Comparison of ENCODE assay signal across 8 cellular contexts in the genomic region with DNA sequence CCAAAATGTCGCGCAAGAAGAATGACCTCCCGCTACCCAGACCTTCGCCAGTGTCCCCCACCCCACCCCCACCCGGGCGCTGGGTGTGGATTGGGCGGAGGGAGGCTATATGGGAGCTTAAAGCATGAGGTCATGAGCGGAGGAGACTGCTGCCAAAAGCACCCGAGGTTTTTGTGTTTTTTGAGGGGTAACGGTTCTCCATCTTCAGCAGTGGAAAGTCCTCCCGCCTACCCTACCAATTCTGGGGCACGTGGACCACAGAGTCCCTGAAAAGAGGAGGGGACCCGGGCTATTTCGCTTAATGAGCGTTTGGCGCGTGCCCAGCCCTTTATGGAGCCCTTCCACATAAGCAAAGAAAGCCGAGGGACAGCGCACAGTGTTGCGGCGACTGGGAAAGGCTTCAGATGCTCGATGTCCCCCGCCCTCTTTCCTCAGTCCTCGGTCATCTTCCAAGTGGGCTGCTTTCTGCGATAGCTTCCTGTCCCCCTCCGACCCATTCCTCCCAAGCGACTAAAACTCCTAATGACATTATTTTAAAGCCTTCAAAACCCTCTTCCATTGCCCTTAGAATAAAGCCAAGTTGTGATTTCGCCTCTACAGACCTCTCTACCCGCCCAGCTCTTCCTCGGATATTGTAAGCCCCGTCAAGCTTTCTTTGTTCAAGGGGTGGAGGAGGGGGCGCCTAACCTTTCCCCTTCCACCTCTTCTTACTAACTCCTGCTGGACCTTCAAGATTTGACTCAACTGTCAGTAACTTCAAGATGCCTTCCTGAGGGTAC. TPM values are rescaled to one million over a fixed set of nuclear protein-coding genes. Genes with fewer than 3 reads are reported as not detected.
DNase-seq lines count a peak whose midpoint lies in the region; ATAC-seq and TF ChIP-seq lines count a peak whose summit lies in the region.

No MANE protein-coding gene starts in this region.

- POLR2A ChIA-PET in AG04450 (lab: Yijun Ruan, JAX): interaction anchor here (0.6 to 2.8 kb wide), 5 partner anchors 12 to 323 kb away, joined by 4 to 19 read pairs (median 5); no protein-coding TSS in a partner anchor

- WGBS in GM23248 (ENCODE audit: low coverage in 1 of 2, low lambda C conversion rate in 2 of 2, missing lambda C conversion rate in 2 of 2), 2 experiments: 1 to 4% methylated on average over 32 of the region's 32 CpGs

- no peak for DNase-seq in AG04450 (ENCODE audit: low read depth, low spot score)
- DNase-seq in GM23248: peak; percentile 85
- no peak for DNase-seq in epithelial cell of prostate (ENCODE audit: low read depth, low spot score)
- DNase-seq in naive B cell: no peak
- no peak for DNase-seq in NCI-H2107 (lab: John Stamatoyannopoulos, UW)
- no peak for DNase-seq in NCI-H2196 treated with DMSO at 0.1 percent for 48 hours (lab: John Stamatoyannopoulos, UW; ENCODE audit: unreplicated experiment)
- no peak for DNase-seq in NOMO-1 treated with dmso at 0.1 percent for 144 hours (lab: John Stamatoyannopoulos, UW; ENCODE audit: unreplicated experiment)

- H3K27ac Mint-ChIP-seq in naive B cell: peak overlapping the region in 2 of 6 donors; percentile 51 to 57

- H3K27me3 ChIP-seq in AG04450 (ENCODE audit: control insufficient read depth, insufficient read depth, low read length) (no peaks in the 10 kb centered on the region), GM23248 (replicated peaks; ENCODE audit: insufficient read depth) (no peaks in the 10 kb centered on the region), SU-DHL-6 (ENCODE audit: low read length) (no peaks in the 10 kb centered on the region)

- in situ Hi-C loops in GM23248 (cut with MboI): no loop called here

- H3K4me3 Mint-ChIP-seq in naive B cell: peak overlapping the region; percentile 61 to 95 (median 84)

- peak in 1 of 2 donors; percentile 17 for ATAC-seq in naive B cell (ENCODE audit: low read depth in 2 of 2)

- H3K9me3 Mint-ChIP-seq in naive B cell: no peaks in the 10 kb centered on the region

- peaks cover 15% of the 10 kb centered on the region for H3K4me1 ChIP-seq in GM23248 (ENCODE audit: insufficient read depth)

- H3K9me3 ChIP-seq in AG04450 (ENCODE audit: control insufficient read depth, insufficient read depth, low read length) (no peaks in the 10 kb centered on the region; the same call in 1 of the 2 replicates), GM23248 (ENCODE audit: low read depth) (no peaks in the 10 kb centered on the region), SU-DHL-6 (ENCODE audit: insufficient read depth, low read length) (no peaks in the 10 kb centered on the region)

- H3K79me2 ChIP-seq in GM23248 (ENCODE audit: insufficient read depth) (peaks cover 30% of the 10 kb centered on the region), SU-DHL-6 (ENCODE audit: insufficient read depth, low read length) (no peaks in the 10 kb centered on the region)

- H3K27ac ChIP-seq in AG04450 (ENCODE audit: low read depth, low read length): peak overlapping the region; percentile 68
- H3K27ac ChIP-seq in GM23248: peak overlapping the region; percentile 69
- no peak overlapping the region for H3K27ac ChIP-seq in SU-DHL-6 (ENCODE audit: low read depth, low read length)
- peak overlapping the region; percentile 64 for H3K27ac ChIP-seq in epithelial cell of prostate

- H3K4me2 ChIP-seq in GM23248 (ENCODE audit: unreplicated experiment) (peak overlapping the region; percentile 93), SU-DHL-6 (ENCODE audit: low read depth, low read length, poor library complexity, severe bottlenecking) (peak overlapping the region; percentile 94)

- H3F3A ChIP-seq in GM23248 (ENCODE audit: insufficient read depth) (no peaks in the 10 kb centered on the region; the same call in none of the 2 replicates), SU-DHL-6 (ENCODE audit: insufficient read depth) (peaks cover 18% of the 10 kb centered on the region; the same call in 1 of the 2 replicates)

- H3K4me3 ChIP-seq in AG04450 (ENCODE audit: low read depth, low read length): peak overlapping the region; percentile 88
- peak overlapping the region; percentile 89 for H3K4me3 ChIP-seq in GM23248
- no peak overlapping the region for H3K4me3 ChIP-seq in SU-DHL-6 (ENCODE audit: insufficient read depth, low read length, poor library complexity, severe bottlenecking)

- H3K36me3 Mint-ChIP-seq in naive B cell: no peaks in the 10 kb centered on the region

- no peaks in the 10 kb centered on the region for H3K9me2 ChIP-seq in GM23248 (ENCODE audit: insufficient read depth)
- H3K9me2 ChIP-seq in SU-DHL-6 (replicated peaks; ENCODE audit: insufficient read depth, low read length): no peaks in the 10 kb centered on the region

- TF ChIP-seq CTCF in AG04450 (IDR thresholded peaks at IDR 0.05; ENCODE audit: low read depth, low read length) (no peak), SU-DHL-6 (IDR thresholded peaks at IDR 0.05; ENCODE audit: insufficient read depth, low read length, poor library complexity, severe bottlenecking) (no peak)

- CTCF ChIA-PET in AG04450 (lab: Charles Lee): interaction anchor here (0.5 to 3.3 kb wide), 5 partner anchors 46 to 239 kb away, joined by 4 to 13 read pairs (median 5); no protein-coding TSS in a partner anchor

- H3K36me3 ChIP-seq in GM23248 (ENCODE audit: low read depth) (no peaks in the 10 kb centered on the region), SU-DHL-6 (ENCODE audit: low read length) (no peaks in the 10 kb centered on the region)

- H2AFZ ChIP-seq in GM23248: peak overlapping the region; percentile 88
- no peak overlapping the region for H2AFZ ChIP-seq in SU-DHL-6 (ENCODE audit: low read depth, low read length, severe bottlenecking)

- H3K9ac ChIP-seq in GM23248 (peak overlapping the region; percentile 82), SU-DHL-6 (ENCODE audit: low read length) (peak overlapping the region; percentile 78)

- H4K20me1 ChIP-seq in GM23248 (ENCODE audit: insufficient read depth) (no peaks in the 10 kb centered on the region), SU-DHL-6 (ENCODE audit: low read depth, low read length) (no peaks in the 10 kb centered on the region)

- peaks cover 20 to 33% (median 27%) of the 10 kb centered on the region in 3 donors for H3K4me1 Mint-ChIP-seq in naive B cell

- peaks cover 24 to 44% (median 35%) of the 10 kb centered on the region in 3 donors for H3K27me3 Mint-ChIP-seq in naive B cell

RNA-seq across cellular contexts. Expression of a gene that starts 2.1 kb away (rescaled TPM):
- 7.3 and 9.0 TPM in 2 replicates for polyA plus RNA-seq in AG04450 (2011; rRNA removed)
- polyA minus RNA-seq in AG04450 (2011; rRNA and poly(A)+ RNA removed): 15.2 and 16.8 TPM in 2 replicates
- 2.7 and 4.7 TPM in 2 replicates for total RNA-seq in GM23248 (2014; rRNA removed; shearing (Covaris generic))
- 2.8 and 3.1 TPM in 2 replicates for polyA plus RNA-seq in GM23248 (2016; fragmentation: Nextera tagmentation; extraction: Ambion mirVana)
- under 1 TPM in 3 of 6 donors, not detected in 3; 0.07 to 0.13 (median 0.08) TPM for polyA plus RNA-seq in naive B cell (ENCODE audit: low read depth in 6 of 6)
